Comparison of ENCODE assay signal across 1 cellular context in genomic region chr12:93591137-93591868, GRCh38.
TF ChIP-seq lines count a peak whose summit lies in the region.

No MANE protein-coding gene starts in this region.

TF ChIP-seq in GM12878, 131 proteins besides CTCF, POLR2A, EP300 and RAD21 (continued from another document):
- TF ChIP-seq ZBTB40 (IDR thresholded peaks at IDR 0.05; ENCODE audit: borderline replicate concordance) = 0 out of 2 replicates have a peak, but pooled peaks have one; percentile 12
- peak; percentile 37; the same call in 1 of the 2 replicates for TF ChIP-seq RELB (IDR thresholded peaks at IDR 0.05; ENCODE audit: low read depth)
- peak in 1 of 2 experiments; percentile 42; a peak in 1 of 4 replicates for TF ChIP-seq IKZF2 (IDR thresholded peaks at IDR 0.05)
- TF ChIP-seq RUNX3 (IDR thresholded peaks at IDR 0.05; ENCODE audit: low read length) = peak; percentile 46; the same call in 1 of the 2 replicates
- TF ChIP-seq EED (IDR thresholded peaks at IDR 0.05; ENCODE audit: low read depth) = peak; percentile 57; the same call in 1 of the 2 replicates
- TF ChIP-seq BMI1 (IDR thresholded peaks at IDR 0.05; ENCODE audit: borderline replicate concordance) = peak; percentile 63; the same call in 1 of the 2 replicates
